ENCODE assay signal across 25 cellular contexts in genomic region chr22:34971456-34971855, GRCh38.
"Had no signal": no experiment of that assay in that cellular context is flagged by ENCODE, and none has a peak within 500 bp of the region (broad histone marks: within the 10 kb centered on the region; RNA-seq: fewer than 3 reads in every experiment).

No MANE protein-coding gene starts in this region.

- ATAC-seq: activated naive CD4-positive, alpha-beta T cell treated with anti-CD3 and anti-CD28 coated beads, Interleukin-2, amount 50 U/mL, for 72 hours; activated naive CD8-positive, alpha-beta T cell treated with anti-CD3 and anti-CD28 coated beads, Interleukin-2, amount 50 U/mL, for 24 hours; activated T-cell treated with anti-CD3 and anti-CD28 coated beads, Interleukin-2, amount 50 U/mL, for 4 hours; T-helper 17 cell had no signal

- H3K4me1 ChIP-seq: ascending aorta had no signal

- H3K27me3 Mint-ChIP-seq: activated CD4-positive, alpha-beta memory T cell treated with anti-CD3 and anti-CD28 coated beads for 36 hours; activated CD4-positive, alpha-beta T cell treated with anti-CD3 and anti-CD28 coated beads, Interleukin-2, amount 10 ng/mL, durations not matched to agents 7 days and 5 days had no signal

- H3K4me3 Mint-ChIP-seq: activated CD4-positive, alpha-beta memory T cell treated with anti-CD3 and anti-CD28 coated beads for 36 hours; activated CD4-positive, alpha-beta T cell treated with anti-CD3 and anti-CD28 coated beads, Interleukin-2, amount 10 ng/mL, durations not matched to agents 7 days and 5 days; activated naive CD8-positive, alpha-beta T cell treated with anti-CD3 and anti-CD28 coated beads, Interleukin-2, amount 50 U/mL, for 24 hours; activated T-cell treated with anti-CD3 and anti-CD28 coated beads, Interleukin-2, amount 50 U/mL, for 4 hours; brain; central memory CD8-positive, alpha-beta T cell; T-helper 17 cell had no signal

- FAIRE-seq: TTC549 had no signal

- H3K9me3 ChIP-seq: ascending aorta had no signal

- H3K27me3 ChIP-seq: ascending aorta had no signal

- H3K36me3 ChIP-seq: ascending aorta had no signal

- DNase-seq: activated CD4-positive, alpha-beta memory T cell treated with anti-CD3 and anti-CD28 coated beads for 36 hours; activated CD4-positive, alpha-beta T cell treated with anti-CD3 and anti-CD28 coated beads, Interleukin-2, amount 10 ng/mL, durations not matched to agents 7 days and 5 days; activated CD4-positive, CD25-positive, alpha-beta regulatory T cell; activated CD8-positive, alpha-beta memory T cell treated with anti-CD3 and anti-CD28 coated beads for 24 hours; activated effector memory CD4-positive, alpha-beta T cell treated with anti-CD3 and anti-CD28 coated beads, Interleukin-2, amount 50 U/mL, for 16 hours; activated naive CD4-positive, alpha-beta T cell treated with Interleukin-2 at 50 U/mL for 16 hours; activated naive CD8-positive, alpha-beta T cell treated with anti-CD3 and anti-CD28 coated beads, Interleukin-2, amount 50 U/mL, for 24 hours; activated T-cell treated with anti-CD3 and anti-CD28 coated beads, Interleukin-2, amount 50 U/mL, for 4 hours; amniotic stem cell; Kasumi-1; NCI-H1048; NCI-H1436; NCI-H1694 treated with DMSO at 0.1 percent for 48 hours; NCI-H2081 treated with DMSO at 0.1 percent for 48 hours; NCI-H446; NCI-H524; NCI-H748 treated with DMSO at 0.1 percent for 48 hours; SIG-M5; T-helper 17 cell; T1000 had no signal

- H3K9me3 Mint-ChIP-seq: activated CD4-positive, alpha-beta memory T cell treated with anti-CD3 and anti-CD28 coated beads for 36 hours; activated naive CD8-positive, alpha-beta T cell treated with anti-CD3 and anti-CD28 coated beads, Interleukin-2, amount 50 U/mL, for 24 hours; central memory CD8-positive, alpha-beta T cell had no signal

- H3K36me3 Mint-ChIP-seq: activated CD4-positive, alpha-beta memory T cell treated with anti-CD3 and anti-CD28 coated beads for 36 hours; activated naive CD4-positive, alpha-beta T cell treated with anti-CD3 and anti-CD28 coated beads, Interleukin-2, amount 50 U/mL, for 72 hours; brain had no signal

- H3K4me1 Mint-ChIP-seq: activated CD4-positive, alpha-beta T cell treated with anti-CD3 and anti-CD28 coated beads, Interleukin-2, amount 10 ng/mL, durations not matched to agents 7 days and 5 days; activated naive CD8-positive, alpha-beta T cell treated with anti-CD3 and anti-CD28 coated beads, Interleukin-2, amount 50 U/mL, for 24 hours; central memory CD8-positive, alpha-beta T cell; T-helper 17 cell had no signal

- H3K27ac Mint-ChIP-seq: activated CD4-positive, alpha-beta memory T cell treated with anti-CD3 and anti-CD28 coated beads for 36 hours; activated CD4-positive, alpha-beta T cell treated with anti-CD3 and anti-CD28 coated beads, Interleukin-2, amount 10 ng/mL, durations not matched to agents 7 days and 5 days; activated naive CD4-positive, alpha-beta T cell treated with anti-CD3 and anti-CD28 coated beads, Interleukin-2, amount 50 U/mL, for 72 hours; activated naive CD8-positive, alpha-beta T cell treated with anti-CD3 and anti-CD28 coated beads, Interleukin-2, amount 50 U/mL, for 24 hours; T-helper 17 cell had no signal

- H3K27ac ChIP-seq: ascending aorta had no signal

- H3K4me3 ChIP-seq: ascending aorta had no signal
